ENCODE assay signal across 8 cellular contexts in the genomic region with DNA sequence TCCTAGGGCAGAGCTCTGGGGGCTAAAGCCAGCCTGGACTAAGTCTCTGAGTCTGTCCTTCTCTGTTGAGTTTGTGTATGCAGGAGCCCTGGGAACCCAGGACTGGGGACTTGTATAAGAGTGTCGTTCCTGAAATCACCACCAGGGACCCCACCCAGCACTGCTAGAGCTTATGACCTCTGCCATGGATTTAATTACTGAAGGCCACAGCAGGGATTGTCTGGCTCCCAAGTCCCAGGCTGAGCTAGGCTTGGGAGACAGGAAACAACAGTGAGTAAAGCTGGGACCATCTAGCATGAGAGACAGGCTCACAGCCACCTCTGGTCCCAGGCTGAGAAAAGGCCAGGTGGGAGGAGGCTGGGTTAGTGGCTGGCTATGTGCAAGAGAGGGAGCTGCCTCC. TPM values are rescaled to one million over a fixed set of nuclear protein-coding genes. Genes with fewer than 3 reads are reported as not detected.
DNase-seq lines count a peak whose midpoint lies in the region; ATAC-seq and TF ChIP-seq lines count a peak whose summit lies in the region.

No MANE protein-coding gene starts in this region.

- H4K20me1 ChIP-seq in GM23248 (ENCODE audit: insufficient read depth): no peaks in the 10 kb centered on the region

- H3K27ac Mint-ChIP-seq in CD8-positive, alpha-beta T cell: no peak overlapping the region
- no peak overlapping the region for H3K27ac Mint-ChIP-seq in activated T-helper 2 cell treated with anti-CD3 and anti-CD28 coated beads, Interferon-gamma antibody, Interleukin-2, Interleukin-4, amounts not matched to agents 10 μg/mL and 5 μg/mL and 100 μg/mL, durations not matched to agents 14 hours and 24 hours and 36 hours

- no peaks in the 10 kb centered on the region for H3K9me3 Mint-ChIP-seq in CD8-positive, alpha-beta T cell
- H3K9me3 Mint-ChIP-seq in activated T-helper 2 cell treated with anti-CD3 and anti-CD28 coated beads, Interferon-gamma antibody, Interleukin-2, Interleukin-4, amounts not matched to agents 10 μg/mL and 5 μg/mL and 100 μg/mL, durations not matched to agents 14 hours and 24 hours and 36 hours: no peaks in the 10 kb centered on the region

- 11 to 16% methylated on average over 1 of the region's 1 CpG for WGBS in GM23248 (ENCODE audit: low coverage in 1 of 2, low lambda C conversion rate in 2 of 2, missing lambda C conversion rate in 2 of 2), 2 experiments

- DNase-seq in CD8-positive, alpha-beta T cell: peak in 4 of 7 experiments; percentile 16 to 58 (median 45)
- DNase-seq in GM23248: peak; percentile 50
- peak; percentile 70 for DNase-seq in NCI-H82 treated with DMSO at 0.1 percent for 48 hours (lab: John Stamatoyannopoulos, UW; ENCODE audit: unreplicated experiment)
- peak; percentile 20 for DNase-seq in activated T-helper 2 cell treated with anti-CD3 and anti-CD28 coated beads, Interferon-gamma antibody, Interleukin-2, Interleukin-4, amounts not matched to agents 10 μg/mL and 5 μg/mL and 100 μg/mL, durations not matched to agents 14 hours and 24 hours and 36 hours (ENCODE audit: low spot score)
- peak; percentile 63 for DNase-seq in glomerular visceral epithelial cell (ENCODE audit: extremely low spot score)
- DNase-seq in effector CD8-positive, alpha-beta T cell (lab: John Stamatoyannopoulos, UW): no peak

- H2AFZ ChIP-seq in GM23248 (no peak overlapping the region), parathyroid adenoma (peak overlapping the region; percentile 0)

- no peaks in the 10 kb centered on the region for H3K27me3 ChIP-seq in CD8-positive, alpha-beta T cell (ENCODE audit: insufficient read depth, low read length)
- H3K27me3 ChIP-seq in GM23248 (replicated peaks; ENCODE audit: insufficient read depth) (peaks cover 19% of the 10 kb centered on the region), parathyroid adenoma (ENCODE audit: control insufficient read depth, insufficient read depth, low read length) (no peaks in the 10 kb centered on the region)

- POLR2A ChIA-PET in CD8-positive, alpha-beta T cell (lab: Charles Lee): no interaction called here

- H3K9ac ChIP-seq in GM23248 (no peak overlapping the region), parathyroid adenoma (no peak overlapping the region)

- no peak overlapping the region for H3K4me3 ChIP-seq in CD8-positive, alpha-beta T cell (ENCODE audit: low read depth, low read length)
- no peak overlapping the region for H3K4me3 ChIP-seq in GM23248
- H3K4me3 ChIP-seq in parathyroid adenoma (ENCODE audit: low read depth, low read length): no peak overlapping the region

- peaks cover 17% of the 10 kb centered on the region for H3K4me1 Mint-ChIP-seq in CD8-positive, alpha-beta T cell (ENCODE audit: low read depth)
- H3K4me1 Mint-ChIP-seq in activated T-helper 2 cell treated with anti-CD3 and anti-CD28 coated beads, Interferon-gamma antibody, Interleukin-2, Interleukin-4, amounts not matched to agents 10 μg/mL and 5 μg/mL and 100 μg/mL, durations not matched to agents 14 hours and 24 hours and 36 hours (ENCODE audit: low read depth): peaks cover 3% of the 10 kb centered on the region

- H3K9me3 ChIP-seq in CD8-positive, alpha-beta T cell (ENCODE audit: low read length): no peaks in the 10 kb centered on the region
- H3K9me3 ChIP-seq in GM23248 (ENCODE audit: low read depth) (no peaks in the 10 kb centered on the region), parathyroid adenoma (ENCODE audit: control insufficient read depth, low read length) (no peaks in the 10 kb centered on the region)

- no peaks in the 10 kb centered on the region for H3K36me3 Mint-ChIP-seq in CD8-positive, alpha-beta T cell
- no peaks in the 10 kb centered on the region for H3K36me3 Mint-ChIP-seq in activated T-helper 2 cell treated with anti-CD3 and anti-CD28 coated beads, Interferon-gamma antibody, Interleukin-2, Interleukin-4, amounts not matched to agents 10 μg/mL and 5 μg/mL and 100 μg/mL, durations not matched to agents 14 hours and 24 hours and 36 hours (ENCODE audit: low read depth)

- H3K27me3 Mint-ChIP-seq in CD8-positive, alpha-beta T cell (ENCODE audit: low read depth): no peaks in the 10 kb centered on the region
- H3K27me3 Mint-ChIP-seq in activated T-helper 2 cell treated with anti-CD3 and anti-CD28 coated beads, Interferon-gamma antibody, Interleukin-2, Interleukin-4, amounts not matched to agents 10 μg/mL and 5 μg/mL and 100 μg/mL, durations not matched to agents 14 hours and 24 hours and 36 hours (ENCODE audit: low read depth): peaks cover 12% of the 10 kb centered on the region

- CTCF ChIA-PET in CD8-positive, alpha-beta T cell (lab: Charles Lee): interaction anchor here (0.7 to 1.7 kb wide), 6 partner anchors 13 to 217 kb away, joined by 3 to 7 read pairs (median 4); no protein-coding TSS in a partner anchor

- ATAC-seq in CD8-positive, alpha-beta T cell: peak; percentile 65
- ATAC-seq in HG03095 (IDR thresholded peaks at IDR 0.05; ENCODE audit: unreplicated experiment): no peak

- peaks cover 5% of the 10 kb centered on the region for H3K4me1 ChIP-seq in CD8-positive, alpha-beta T cell (ENCODE audit: insufficient read depth, low read length)
- H3K4me1 ChIP-seq in GM23248 (ENCODE audit: insufficient read depth) (peaks cover 20% of the 10 kb centered on the region), parathyroid adenoma (peaks cover 2% of the 10 kb centered on the region)

- H3K4me2 ChIP-seq in GM23248 (ENCODE audit: unreplicated experiment) (no peak overlapping the region), parathyroid adenoma (ENCODE audit: low read length) (no peak overlapping the region)

- TF ChIP-seq CTCF in CD8-positive, alpha-beta T cell (IDR thresholded peaks at IDR 0.05): peak; percentile 48
- peak; percentile 47 for TF ChIP-seq CTCF in parathyroid adenoma (IDR thresholded peaks at IDR 0.05)

- peaks cover 30% of the 10 kb centered on the region for H3F3A ChIP-seq in GM23248 (ENCODE audit: insufficient read depth)

- no peaks in the 10 kb centered on the region for H3K36me3 ChIP-seq in CD8-positive, alpha-beta T cell (ENCODE audit: insufficient read depth, low read length)
- H3K36me3 ChIP-seq in GM23248 (ENCODE audit: low read depth) (no peaks in the 10 kb centered on the region), parathyroid adenoma (ENCODE audit: control insufficient read depth, insufficient read depth, low read length) (no peaks in the 10 kb centered on the region)

- no peak overlapping the region for H3K27ac ChIP-seq in CD8-positive, alpha-beta T cell (ENCODE audit: low read depth, low read length)
- no peak overlapping the region for H3K27ac ChIP-seq in GM23248
- H3K27ac ChIP-seq in parathyroid adenoma: no peak overlapping the region

- intact Hi-C loops in CD8-positive, alpha-beta T cell (cut with DNase I, micrococcal nuclease): loop anchor here in 1 of 2 experiments (2.0 to 5.0 kb wide), 2 partner anchors 41 to 57 kb away; no protein-coding TSS in a partner anchor
- intact Hi-C loops in activated T-helper 2 cell treated with anti-CD3 and anti-CD28 coated beads, Interferon-gamma antibody, Interleukin-2, Interleukin-4, amounts not matched to agents 10 μg/mL and 5 μg/mL and 100 μg/mL, durations not matched to agents 14 hours and 24 hours and 36 hours (cut with micrococcal nuclease): no loop called here

- H3K9me2 ChIP-seq in GM23248 (ENCODE audit: insufficient read depth): no peaks in the 10 kb centered on the region

- H3K79me2 ChIP-seq in GM23248 (ENCODE audit: insufficient read depth): no peaks in the 10 kb centered on the region
- no peaks in the 10 kb centered on the region for H3K79me2 ChIP-seq in parathyroid adenoma

- in situ Hi-C loops in GM23248 (cut with MboI): no loop called here

- no peak overlapping the region for H3K4me3 Mint-ChIP-seq in CD8-positive, alpha-beta T cell
- no peak overlapping the region for H3K4me3 Mint-ChIP-seq in activated T-helper 2 cell treated with anti-CD3 and anti-CD28 coated beads, Interferon-gamma antibody, Interleukin-2, Interleukin-4, amounts not matched to agents 10 μg/mL and 5 μg/mL and 100 μg/mL, durations not matched to agents 14 hours and 24 hours and 36 hours (ENCODE audit: low read depth)

RNA-seq across cellular contexts. Expression of a gene that starts 1.4 kb away (rescaled TPM):
- 1 to 10 TPM; 1.9 to 2.6 TPM for total RNA-seq in CD8-positive, alpha-beta T cell
- not detected in 2 replicates for total RNA-seq in GM23248 (2014; rRNA removed; shearing (Covaris generic))
- polyA plus RNA-seq in GM23248 (2016; fragmentation: Nextera tagmentation; extraction: Ambion mirVana): 0.29 and 0.34 TPM in 2 replicates
- total RNA-seq in activated T-helper 2 cell treated with anti-CD3 and anti-CD28 coated beads, Interferon-gamma antibody, Interleukin-2, Interleukin-4, amounts not matched to agents 10 μg/mL and 5 μg/mL and 100 μg/mL, durations not matched to agents 14 hours and 24 hours and 36 hours: 0.55 and 0.85 TPM in 2 replicates

RNA-seq across cellular contexts. Expression of a gene that starts 33.1 kb away (rescaled TPM):
- not detected for total RNA-seq in CD8-positive, alpha-beta T cell
- total RNA-seq in GM23248 (2014; rRNA removed; shearing (Covaris generic)): 0.54 TPM in 1 of 2 replicates, not detected in the other
- 0.24 and 0.25 TPM in 2 replicates for polyA plus RNA-seq in GM23248 (2016; fragmentation: Nextera tagmentation; extraction: Ambion mirVana)
- total RNA-seq in activated T-helper 2 cell treated with anti-CD3 and anti-CD28 coated beads, Interferon-gamma antibody, Interleukin-2, Interleukin-4, amounts not matched to agents 10 μg/mL and 5 μg/mL and 100 μg/mL, durations not matched to agents 14 hours and 24 hours and 36 hours: not detected in 2 replicates
